Comparison of ENCODE assay signal across 10 cellular contexts in genomic region chr15:69557340-69558137, GRCh38.
DNase-seq lines count a peak whose midpoint lies in the region; ATAC-seq and TF ChIP-seq lines count a peak whose summit lies in the region.
"Had no signal": no experiment of that assay in that cellular context is flagged by ENCODE, and none has a peak within 500 bp of the region (broad histone marks: within the 10 kb centered on the region; RNA-seq: fewer than 3 reads in every experiment).

No MANE protein-coding gene starts in this region.

- H3K9me3 ChIP-seq in lung (ENCODE audit: control insufficient read depth in 2 of 2, insufficient read depth in 1 of 2, low read length in 1 of 2) = peaks cover 0 to 3% of the 10 kb centered on the region in 2 donors

- peaks cover 0 to 5% of the 10 kb centered on the region in 2 donors for H3K4me1 ChIP-seq in lung (ENCODE audit: control insufficient read depth in 2 of 2, insufficient read depth in 2 of 2, low read length in 2 of 2)

- 61 to 80% methylated on average over 6 of the region's 6 CpGs for WGBS in lung, 2 donors

- peak; percentile 90 for DNase-seq in AG09319 (ENCODE audit: extremely low read depth, low read depth)
- DNase-seq in HuH-7.5 (ENCODE audit: low spot score) = peak; percentile 52
- DNase-seq in astrocyte of the spinal cord (ENCODE audit: low read depth, low spot score) = peak; percentile 93
- peak; percentile 66 for DNase-seq in lung (ENCODE audit: low spot score)
- no peak for DNase-seq in NCI-H2107 treated with DMSO at 0.1 percent for 48 hours (lab: John Stamatoyannopoulos, UW; ENCODE audit: unreplicated experiment)
- DNase-seq in NCI-H1694 (lab: John Stamatoyannopoulos, UW) = no peak
- DNase-seq: NCI-H526 treated with DMSO at 0.1 percent for 48 hours had no signal

- no peaks in the 10 kb centered on the region for H3K27me3 ChIP-seq in lung (ENCODE audit: control insufficient read depth, insufficient read depth)

- H3K4me3 ChIP-seq in astrocyte of the spinal cord (ENCODE audit: low read depth, low read length) = no peak overlapping the region
- H3K4me3 ChIP-seq in lung = no peak overlapping the region
- H3K4me3 ChIP-seq: GM12878 had no signal

- peak; percentile 67 for ATAC-seq in lung (ENCODE audit: insufficient read depth, low FRiP score)
- no peak for ATAC-seq in GM21367 (IDR thresholded peaks at IDR 0.05; ENCODE audit: unreplicated experiment)
- ATAC-seq in HG03439 (IDR thresholded peaks at IDR 0.05; ENCODE audit: unreplicated experiment) = no peak
- ATAC-seq: GM12878 had no signal

- H3K27ac ChIP-seq in lung (ENCODE audit: low read depth in 1 of 2, low read length in 1 of 2) = peak overlapping the region in 1 of 2 donors; percentile 38

- TF ChIP-seq CTCF in AG09319 (IDR thresholded peaks at IDR 0.05; ENCODE audit: low read depth, low read length) = no peak
- TF ChIP-seq CTCF in astrocyte of the spinal cord (IDR thresholded peaks at IDR 0.05; ENCODE audit: low read depth, low read length) = no peak
- no peak for TF ChIP-seq CTCF in lung (IDR thresholded peaks at IDR 0.05; ENCODE audit: control extremely low read depth, extremely low read depth)

- H3K36me3 ChIP-seq in lung (ENCODE audit: control insufficient read depth in 2 of 2, insufficient read depth in 2 of 2, low read length in 2 of 2) = no peaks in the 10 kb centered on the region

- in situ Hi-C loops in astrocyte of the spinal cord (cut with HindIII; ENCODE audit: low sequenced_read_pairs) = no loop called here

Comparison
In these comparisons a context has a peak if more than half of its experiments do, and no peak if none do; other contexts are left out.
1. DNase-seq: peak in AG09319 (single experiment), HuH-7.5 (single experiment), astrocyte of the spinal cord (single experiment) and lung (single experiment); none in NCI-H2107 treated with DMSO at 0.1 percent for 48 hours (single experiment) and NCI-H1694 (single experiment).